ENCODE assay signal across 15 cellular contexts in genomic region chr16:12815361-12815760, GRCh38. TPM values are rescaled to one million over a fixed set of nuclear protein-coding genes. Genes with fewer than 3 reads are reported as not detected.
DNase-seq lines count a peak whose midpoint lies in the region; ATAC-seq and TF ChIP-seq lines count a peak whose summit lies in the region.
"Had no signal": no experiment of that assay in that cellular context is flagged by ENCODE, and none has a peak within 500 bp of the region (broad histone marks: within the 10 kb centered on the region; RNA-seq: fewer than 3 reads in every experiment).

No MANE protein-coding gene starts in this region.

- no peaks in the 10 kb centered on the region for H3K27me3 ChIP-seq in right atrium auricular region
- H3K27me3 ChIP-seq in BE2C: no peaks in the 10 kb centered on the region
- H3K27me3 ChIP-seq: transverse colon had no signal

- H3K9me3 Mint-ChIP-seq in activated CD4-positive, alpha-beta T cell treated with anti-CD3 and anti-CD28 coated beads, Interleukin-2, amount 10 ng/mL, durations not matched to agents 7 days and 5 days: peaks cover 7% of the 10 kb centered on the region

- H3K4me3 Mint-ChIP-seq in activated CD4-positive, alpha-beta T cell treated with anti-CD3 and anti-CD28 coated beads, Interleukin-2, amount 10 ng/mL, durations not matched to agents 7 days and 5 days: no peak overlapping the region
- H3K4me3 Mint-ChIP-seq: effector memory CD8-positive, alpha-beta T cell had no signal

- H3K27ac ChIP-seq in right atrium auricular region: no peak overlapping the region
- H3K27ac ChIP-seq: transverse colon had no signal

- CTCF ChIA-PET in activated CD4-positive, alpha-beta T cell treated with anti-CD3 and anti-CD28 coated beads, Interleukin-2, amount 10 ng/mL, durations not matched to agents 7 days and 5 days (lab: Charles Lee): interaction anchor here (1.5 to 3.0 kb wide), 2 partner anchors 10 to 720 kb away, joined by 4 to 12 read pairs; no protein-coding TSS in a partner anchor

- H3K4me1 Mint-ChIP-seq in activated CD4-positive, alpha-beta T cell treated with anti-CD3 and anti-CD28 coated beads, Interleukin-2, amount 10 ng/mL, durations not matched to agents 7 days and 5 days: peaks cover 37% of the 10 kb centered on the region

- no peak overlapping the region for H3K27ac Mint-ChIP-seq in activated CD4-positive, alpha-beta T cell treated with anti-CD3 and anti-CD28 coated beads, Interleukin-2, amount 10 ng/mL, durations not matched to agents 7 days and 5 days
- H3K27ac Mint-ChIP-seq: effector memory CD8-positive, alpha-beta T cell had no signal

- H3K36me3 ChIP-seq in right atrium auricular region (no peaks in the 10 kb centered on the region), BE2C (no peaks in the 10 kb centered on the region)
- H3K36me3 ChIP-seq: transverse colon had no signal

- TF ChIP-seq CTCF in right atrium auricular region (IDR thresholded peaks at IDR 0.05) (no peak), fibroblast of villous mesenchyme (IDR thresholded peaks at IDR 0.05; ENCODE audit: insufficient read depth, low read depth, low read length) (peak; percentile 25), BE2C (IDR thresholded peaks at IDR 0.05; ENCODE audit: low read depth, low read length) (no peak)

- no peaks in the 10 kb centered on the region for H3K36me3 Mint-ChIP-seq in activated CD4-positive, alpha-beta T cell treated with anti-CD3 and anti-CD28 coated beads, Interleukin-2, amount 10 ng/mL, durations not matched to agents 7 days and 5 days (ENCODE audit: low read depth)

- intact Hi-C loops in Right ventricle myocardium inferior (cut with DNase I): loop anchor here (5.0 kb wide), 2 partner anchors 243 to 723 kb away; no protein-coding TSS in a partner anchor

- H3K4me1 ChIP-seq in right atrium auricular region (no peaks in the 10 kb centered on the region), BE2C (no peaks in the 10 kb centered on the region)
- H3K4me1 ChIP-seq: transverse colon had no signal

- no peaks in the 10 kb centered on the region for H3K9me3 ChIP-seq in right atrium auricular region
- no peaks in the 10 kb centered on the region for H3K9me3 ChIP-seq in BE2C
- H3K9me3 ChIP-seq: transverse colon had no signal

- ATAC-seq in Right ventricle myocardium inferior: peak; percentile 51
- ATAC-seq: effector memory CD8-positive, alpha-beta T cell had no signal

- H3K4me3 ChIP-seq in right atrium auricular region (no peak overlapping the region), fibroblast of villous mesenchyme (ENCODE audit: low read depth, low read length) (no peak overlapping the region), BE2C (ENCODE audit: low read depth, low read length) (no peak overlapping the region)
- H3K4me3 ChIP-seq: transverse colon had no signal

- POLR2A ChIA-PET in activated CD4-positive, alpha-beta T cell treated with anti-CD3 and anti-CD28 coated beads, Interleukin-2, amount 10 ng/mL, durations not matched to agents 7 days and 5 days (lab: Charles Lee): no interaction called here

- H3K27me3 Mint-ChIP-seq in activated CD4-positive, alpha-beta T cell treated with anti-CD3 and anti-CD28 coated beads, Interleukin-2, amount 10 ng/mL, durations not matched to agents 7 days and 5 days: no peaks in the 10 kb centered on the region

- DNase-seq in Right ventricle myocardium inferior (ENCODE audit: missing footprints): no peak
- DNase-seq in right atrium auricular region (ENCODE audit: low spot score): no peak
- peak; percentile 49 for DNase-seq in OCI-M1 (lab: John Stamatoyannopoulos, UW)
- peak; percentile 20 for DNase-seq in fibroblast of villous mesenchyme (ENCODE audit: low read depth)
- DNase-seq in superior temporal gyrus (ENCODE audit: extremely low spot score): peak; percentile 84
- DNase-seq in BE2C: no peak
- no peak for DNase-seq in activated CD4-positive, alpha-beta T cell treated with anti-CD3 and anti-CD28 coated beads, Interleukin-2, amount 10 ng/mL, durations not matched to agents 7 days and 5 days
- no peak for DNase-seq in HPDE6-E6E7 (ENCODE audit: extremely low spot score)
- DNase-seq: activated effector memory CD4-positive, alpha-beta T cell treated with anti-CD3 and anti-CD28 coated beads, Interleukin-2, amount 50 U/mL, for 16 hours; AML-193; DMS79 treated with DMSO at 0.1 percent for 48 hours; effector memory CD8-positive, alpha-beta T cell; NCI-H82; SHP77 treated with DMSO at 0.1 percent for 48 hours; transverse colon had no signal

RNA-seq across cellular contexts. Expression of gene CPPED1, which starts 11.7 kb away (rescaled TPM):
- 14.3 TPM for total RNA-seq in Right ventricle myocardium inferior
- 1 to 10 TPM; 5.9 to 6.4 TPM for total RNA-seq in right atrium auricular region
- total RNA-seq in fibroblast of villous mesenchyme: 13.8 and 14.5 TPM in 2 replicates
- 23.1 TPM for polyA plus RNA-seq in BE2C (2012; ENCODE audit: insufficient read depth, insufficient read length, low read depth)
- 10 to 100 TPM; 15.7 to 17.1 TPM for total RNA-seq in activated CD4-positive, alpha-beta T cell treated with anti-CD3 and anti-CD28 coated beads, Interleukin-2, amount 10 ng/mL, durations not matched to agents 7 days and 5 days

Comparison
In these comparisons a context has a peak if more than half of its experiments do, and no peak if none do; other contexts are left out.
1. DNase-seq: peak in OCI-M1 (single experiment), fibroblast of villous mesenchyme (single experiment) and superior temporal gyrus (single experiment); none in Right ventricle myocardium inferior (single experiment), right atrium auricular region (single experiment), BE2C (single experiment), activated CD4-positive, alpha-beta T cell treated with anti-CD3 and anti-CD28 coated beads, Interleukin-2, amount 10 ng/mL, durations not matched to agents 7 days and 5 days (single experiment) and HPDE6-E6E7 (single experiment).